In the genomic region with DNA sequence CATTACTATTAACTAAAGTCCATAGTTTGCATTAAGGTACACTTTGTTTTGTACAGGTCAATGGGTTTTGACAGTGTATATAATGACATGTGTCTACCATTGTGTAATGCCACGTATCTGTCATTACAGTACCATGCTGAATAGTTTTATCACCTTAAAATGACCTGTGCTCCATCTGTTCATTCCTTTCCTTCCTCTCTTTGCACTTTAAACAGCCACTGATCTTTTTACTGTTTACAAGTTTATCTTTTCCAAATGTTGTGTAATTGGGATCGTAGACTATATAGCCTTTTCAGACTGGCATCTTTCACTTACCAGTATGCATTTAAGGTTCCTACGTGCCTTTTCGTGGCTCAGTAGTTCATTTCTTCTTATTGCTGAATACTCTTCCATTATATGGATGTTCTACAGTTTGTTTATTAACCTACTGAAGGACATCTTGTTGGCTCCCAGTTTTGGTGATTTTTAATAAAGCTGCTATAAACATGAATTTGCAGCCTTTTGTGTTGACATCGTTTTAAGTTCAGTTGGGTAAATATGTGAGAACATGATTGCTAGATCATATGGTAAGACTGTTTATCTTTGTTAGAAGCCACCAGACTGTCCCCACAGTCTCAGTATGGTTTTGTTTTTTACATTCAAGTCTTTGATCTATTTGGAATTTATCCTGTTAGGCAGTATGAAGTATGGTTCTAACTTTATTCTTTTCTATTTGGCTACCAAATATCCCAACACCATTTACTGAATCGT, we compare ENCODE assay signal across 10 cellular contexts. TPM values are rescaled to one million over a fixed set of nuclear protein-coding genes. Genes with fewer than 3 reads are reported as not detected.
A peak's percentile ranks its signal among the peaks of the same experiment; 100 is the strongest.
DNase-seq lines count a peak whose midpoint lies in the region; ATAC-seq, FAIRE-seq and TF ChIP-seq lines count a peak whose summit lies in the region.
"Had no signal": no experiment of that assay in that cellular context is flagged by ENCODE, and none has a peak within 500 bp of the region (broad histone marks: within the 10 kb centered on the region; RNA-seq: fewer than 3 reads in every experiment).

No MANE protein-coding gene starts in this region.

- no peaks in the 10 kb centered on the region for H3K9me3 Mint-ChIP-seq in effector memory CD8-positive, alpha-beta T cell

- ATAC-seq in GM19452 (IDR thresholded peaks at IDR 0.05; ENCODE audit: unreplicated experiment) (peak; percentile 16), HG03378 (IDR thresholded peaks at IDR 0.05; ENCODE audit: unreplicated experiment) (peak; percentile 41), pancreas (no peak), sciatic nerve (no peak)
- ATAC-seq in effector memory CD8-positive, alpha-beta T cell (replicated peaks) = peak; percentile 36

- intact Hi-C loops in pancreas (cut with DNase I) (no loop called here), sciatic nerve (cut with DNase I) (no loop called here), stomach (cut with DNase I; ENCODE audit: low total_unique reads) (no loop called here)

- H3K4me3 ChIP-seq in pancreas (no peak overlapping the region), stomach (no peak overlapping the region)

- peak overlapping the region in 1 of 2 donors; percentile 91 for H3K27ac Mint-ChIP-seq in effector memory CD8-positive, alpha-beta T cell

- DNase-seq in GM12891 (ENCODE audit: insufficient read length, low spot score) = no peak
- DNase-seq in effector memory CD8-positive, alpha-beta T cell = no peak
- no peak for DNase-seq in pancreas
- no peak for DNase-seq in sciatic nerve (ENCODE audit: low spot score)
- no peak for DNase-seq in NCI-H69 (lab: John Stamatoyannopoulos, UW)
- no peak for DNase-seq in stomach
- DNase-seq: activated CD8-positive, alpha-beta memory T cell treated with anti-CD3 and anti-CD28 coated beads, Interleukin-2, amount 50 U/mL, for 48 hours; Calu3 had no signal

- peaks cover 5% of the 10 kb centered on the region for H3K36me3 Mint-ChIP-seq in effector memory CD8-positive, alpha-beta T cell (ENCODE audit: insufficient read depth)

- H3K27ac ChIP-seq in pancreas (no peak overlapping the region), stomach (no peak overlapping the region)

- H3K36me3 ChIP-seq in pancreas (no peaks in the 10 kb centered on the region), stomach (no peaks in the 10 kb centered on the region)

- H3K27me3 Mint-ChIP-seq in effector memory CD8-positive, alpha-beta T cell = no peaks in the 10 kb centered on the region

- no peak for TF ChIP-seq CTCF in pancreas (IDR thresholded peaks at IDR 0.05)
- TF ChIP-seq CTCF in stomach (IDR thresholded peaks at IDR 0.05) = no peak

- TF ChIP-seq EP300 in stomach (IDR thresholded peaks at IDR 0.05) = no peak

- H3K9me3 ChIP-seq in pancreas (no peaks in the 10 kb centered on the region), stomach (no peaks in the 10 kb centered on the region)

- WGBS in pancreas, 2 donors = 65 to 68% methylated on average over 6 of the region's 6 CpGs
- 60 to 70% (median 67%) methylated on average over 6 of the region's 6 CpGs for WGBS in stomach, 5 donors

- peak; percentile 84 for FAIRE-seq in GM12891 (lab: Jason Lieb, UNC)
- no peak for FAIRE-seq in pancreas (lab: Jason Lieb, UNC)

- TF ChIP-seq POLR2A in GM12891 (IDR thresholded peaks at IDR 0.05; ENCODE audit: low read depth, low read length) = no peak
- TF ChIP-seq POLR2A in stomach (IDR thresholded peaks at IDR 0.05) = no peak

- peak overlapping the region in 1 of 2 donors; percentile 76 for H3K4me3 Mint-ChIP-seq in effector memory CD8-positive, alpha-beta T cell

- H3K27me3 ChIP-seq in pancreas (no peaks in the 10 kb centered on the region), stomach (no peaks in the 10 kb centered on the region)

- H3K4me1 ChIP-seq in pancreas (peaks cover 0 to 9% (median 7%) of the 10 kb centered on the region in 3 donors), stomach (peaks cover 5 to 35% (median 14%) of the 10 kb centered on the region in 4 donors)

- H3K4me1 Mint-ChIP-seq in effector memory CD8-positive, alpha-beta T cell (ENCODE audit: low read depth in 2 of 2) = peaks cover 17 to 51% of the 10 kb centered on the region in 2 donors

TF ChIP-seq in GM12891, 5 proteins besides CTCF, POLR2A, EP300 and RAD21:
- TF ChIP-seq TAF1 (IDR thresholded peaks at IDR 0.05; ENCODE audit: low read depth, low read length) = no peak
- no peak for TF ChIP-seq PAX5 (IDR thresholded peaks at IDR 0.05; ENCODE audit: insufficient read depth, low read length, severe bottlenecking)
- no peak for TF ChIP-seq POLR2AphosphoS5 (IDR thresholded peaks at IDR 0.05; ENCODE audit: low read depth, low read length)
- no peak for TF ChIP-seq SPI1 (IDR thresholded peaks at IDR 0.05; ENCODE audit: low read depth, low read length)
- no peak for TF ChIP-seq POU2F2 (IDR thresholded peaks at IDR 0.05; ENCODE audit: low read depth, low read length)

RNA-seq across cellular contexts. Expression of a gene that starts 24.7 kb away (rescaled TPM):
- polyA plus RNA-seq in GM12891 (2012; ENCODE audit: low read depth, missing spikeins) = 7.3 TPM
- total RNA-seq in pancreas (10 to 100 TPM in 4 of 6 donors, 1 to 10 TPM in 2; 8.4 to 15.4 (median 12.2) TPM), sciatic nerve (25.1 TPM), stomach (10 to 100 TPM in 2 of 5 donors, 1 to 10 TPM in 3; 7.0 to 49.2 (median 8.5) TPM)
- polyA plus RNA-seq in pancreas (1 to 10 TPM; 5.4 to 7.7 TPM), stomach (10 to 100 TPM in 2 of 3 donors, 1 to 10 TPM in 1; 6.8 to 12.1 (median 11.6) TPM)

RNA-seq across cellular contexts. Expression of a gene that starts 51.4 kb away (rescaled TPM):
- 0.13 TPM for polyA plus RNA-seq in GM12891 (2012; ENCODE audit: low read depth, missing spikeins)
- 1 to 10 TPM in 4 of 6 donors, under 1 TPM in 2; 0.46 to 8.2 (median 2.8) TPM for total RNA-seq in pancreas
- 1 to 10 TPM; 3.7 to 6.0 TPM for polyA plus RNA-seq in pancreas
- total RNA-seq in sciatic nerve = 3.0 TPM
- total RNA-seq in stomach = 100 to 1,000 TPM in 1 of 5 donors, 10 to 100 TPM in 4; 20.9 to 142 (median 40.8) TPM
- 10 to 100 TPM; 11.5 to 17.9 (median 14.1) TPM for polyA plus RNA-seq in stomach

Comparison
In these comparisons a context has a peak if more than half of its experiments do, and no peak if none do; other contexts are left out.
1. ATAC-seq: peak in GM19452 (single experiment), HG03378 (single experiment) and effector memory CD8-positive, alpha-beta T cell (single experiment); none in pancreas (0 of 4) and sciatic nerve (single experiment).